Comparison of ENCODE assay signal across 11 cellular contexts in the genomic region with DNA sequence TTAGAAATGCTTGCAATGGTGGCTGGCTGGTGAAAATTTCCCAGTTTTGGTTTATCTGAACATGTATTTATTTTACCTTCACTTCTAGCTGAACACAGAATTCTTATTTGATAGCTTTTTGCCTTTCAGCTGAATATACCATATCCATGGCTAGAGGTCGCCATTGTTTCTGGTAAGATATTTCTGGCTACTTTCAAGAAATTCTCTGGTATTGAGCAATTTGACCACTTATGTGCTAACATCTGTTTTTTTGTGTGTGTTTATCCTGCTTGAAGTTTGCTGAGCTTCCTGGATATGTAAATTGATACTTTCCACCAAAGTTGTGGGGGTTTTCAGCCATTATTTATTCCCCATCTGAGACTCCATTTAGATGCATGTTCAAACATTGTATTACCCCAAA.
DNase-seq lines count a peak whose midpoint lies in the region; ATAC-seq, FAIRE-seq and TF ChIP-seq lines count a peak whose summit lies in the region.
"Had no signal": no experiment of that assay in that cellular context is flagged by ENCODE, and none has a peak within 500 bp of the region (broad histone marks: within the 10 kb centered on the region; RNA-seq: fewer than 3 reads in every experiment).

No MANE protein-coding gene starts in this region.

- no peak for FAIRE-seq in RCC 7860 (lab: Jason Lieb, UNC)

- H3K4me1 Mint-ChIP-seq in glutamatergic neuron (ENCODE audit: low read depth, unreplicated experiment) = peaks cover 28% of the 10 kb centered on the region
- H3K4me1 Mint-ChIP-seq: neural progenitor cell had no signal

- H3K27ac Mint-ChIP-seq in glutamatergic neuron (ENCODE audit: unreplicated experiment) = peak overlapping the region; percentile 54
- H3K27ac Mint-ChIP-seq: neural progenitor cell had no signal

- peaks cover 2% of the 10 kb centered on the region for H3K27me3 Mint-ChIP-seq in glutamatergic neuron (ENCODE audit: unreplicated experiment)
- H3K27me3 Mint-ChIP-seq: activated naive CD4-positive, alpha-beta T cell treated with anti-CD3 and anti-CD28 coated beads, Interleukin-2, amount 50 U/mL, for 24 hours had no signal

- TF ChIP-seq CTCF in C4-2B (conservative IDR thresholded peaks at IDR 0.05) (peak; percentile 12), glutamatergic neuron (IDR thresholded peaks at IDR 0.05; ENCODE audit: partially characterized antibody, unreplicated experiment) (no peak)

- ATAC-seq in GM21723 (IDR thresholded peaks at IDR 0.05; ENCODE audit: unreplicated experiment) (peak; percentile 36), HG03460 (IDR thresholded peaks at IDR 0.05; ENCODE audit: unreplicated experiment) (no peak), HG02852 (IDR thresholded peaks at IDR 0.05; ENCODE audit: unreplicated experiment) (no peak)

- H3K9me3 Mint-ChIP-seq in glutamatergic neuron (ENCODE audit: unreplicated experiment) = no peaks in the 10 kb centered on the region
- H3K9me3 Mint-ChIP-seq: activated naive CD4-positive, alpha-beta T cell treated with anti-CD3 and anti-CD28 coated beads, Interleukin-2, amount 50 U/mL, for 24 hours had no signal

- no peak overlapping the region for H3K27ac ChIP-seq in C4-2B
- H3K27ac ChIP-seq: neural progenitor cell had no signal

- no peak overlapping the region for H3K4me3 Mint-ChIP-seq in glutamatergic neuron (ENCODE audit: unreplicated experiment)
- H3K4me3 Mint-ChIP-seq: activated naive CD4-positive, alpha-beta T cell treated with anti-CD3 and anti-CD28 coated beads, Interleukin-2, amount 50 U/mL, for 24 hours; neural progenitor cell had no signal

- H3K36me3 Mint-ChIP-seq in glutamatergic neuron (ENCODE audit: unreplicated experiment) = no peaks in the 10 kb centered on the region

- DNase-seq in RPMI7951 (ENCODE audit: low read depth) = peak; percentile 64
- DNase-seq in glutamatergic neuron = no peak
- no peak for DNase-seq in NCI-H2107 (lab: John Stamatoyannopoulos, UW)
- no peak for DNase-seq in RCC 7860 (ENCODE audit: low spot score)
- DNase-seq: NCI-H526 treated with DMSO at 0.1 percent for 48 hours had no signal
